1 cellular context compared by ENCODE assay signal in genomic region chr9:128428644-128429504, GRCh38.
TF ChIP-seq lines count a peak whose summit lies in the region.

No MANE protein-coding gene starts in this region.

TF ChIP-seq in K562, 482 proteins besides CTCF, POLR2A, EP300 and RAD21 (continued from another document and continues in another):
- TF ChIP-seq PRDM10 (IDR thresholded peaks at IDR 0.05; ENCODE audit: partially characterized antibody) (peak; percentile 60), TEAD1 (CRISPR knock-in tag; IDR thresholded peaks at IDR 0.05) (no peak), ZNF696 (CRISPR knock-in tag; conservative IDR thresholded peaks at IDR 0.05) (no peak), ATF7 (IDR thresholded peaks at IDR 0.05) (peak; percentile 29; the same call in 1 of the 2 replicates), KDM2B (CRISPR knock-in tag; IDR thresholded peaks at IDR 0.05) (no peak), ZNF311 (CRISPR knock-in tag; IDR thresholded peaks at IDR 0.05) (no peak), NRF1 (conservative IDR thresholded peaks at IDR 0.05 in 1 of 2, IDR thresholded peaks at IDR 0.05 in 1 of 2) (peak; percentile 83 to 87), EWSR1 (IDR thresholded peaks at IDR 0.05; ENCODE audit: borderline replicate concordance, low read depth, partially characterized antibody) (no peak), MXI1 (IDR thresholded peaks at IDR 0.05; ENCODE audit: low read depth, low read length) (no peak), PURB (CRISPR knock-in tag; IDR thresholded peaks at IDR 0.05; ENCODE audit: low read depth) (no peak), NELFE (IDR thresholded peaks at IDR 0.05; ENCODE audit: insufficient read depth, insufficient read length) (no peak), ZNF3 (CRISPR knock-in tag; IDR thresholded peaks at IDR 0.05) (no peak), ATF3 (IDR thresholded peaks at IDR 0.05) (peak; percentile 40), ATF3 (CRISPR knock-in tag; conservative IDR thresholded peaks at IDR 0.05) (no peak), CTBP1 (IDR thresholded peaks at IDR 0.05; ENCODE audit: borderline replicate concordance) (peak; percentile 22; the same call in 1 of the 2 replicates), SLC30A9 (CRISPR knock-in tag; IDR thresholded peaks at IDR 0.05) (no peak), POLR2H (tag; IDR thresholded peaks at IDR 0.05; ENCODE audit: low read depth) (no peak), TRIM24 (IDR thresholded peaks at IDR 0.05) (0 out of 4 replicates have a peak, but pooled peaks of 1 of the 2 experiments have one; percentile 27), ZNF766 (CRISPR knock-in tag; conservative IDR thresholded peaks at IDR 0.05) (0 out of 2 replicates have a peak, but pooled peaks have one; percentile 16), MYBL2 (IDR thresholded peaks at IDR 0.05; ENCODE audit: low read depth) (no peak), MYBL2 (CRISPR knock-in tag; IDR thresholded peaks at IDR 0.05; ENCODE audit: borderline replicate concordance) (no peak), ATF1 (CRISPR knock-in tag; IDR thresholded peaks at IDR 0.05) (no peak), ATF1 (tag; IDR thresholded peaks at IDR 0.05) (peak; percentile 72), NR1H2 (CRISPR knock-in tag; IDR thresholded peaks at IDR 0.05) (peak; percentile 90), ZBTB11 (CRISPR knock-in tag; IDR thresholded peaks at IDR 0.05) (peak in 1 of 3 experiments; percentile 80; a peak in 2 of 6 replicates), CREM (IDR thresholded peaks at IDR 0.05; ENCODE audit: low read depth) (peak; percentile 65), PHB (CRISPR knock-in tag; IDR thresholded peaks at IDR 0.05) (no peak), COPS2 (conservative IDR thresholded peaks at IDR 0.05) (no peak), MAFK (IDR thresholded peaks at IDR 0.05; ENCODE audit: low read length) (no peak), TAF15 (IDR thresholded peaks at IDR 0.05; ENCODE audit: low read depth, low read length) (no peak), HDAC1 (IDR thresholded peaks at IDR 0.05) (peak in 1 of 2 experiments; percentile 52; a peak in 1 of 4 replicates), ETV1 (tag; conservative IDR thresholded peaks at IDR 0.05; ENCODE audit: low read depth) (peak; percentile 43), HNRNPL (IDR thresholded peaks at IDR 0.05; ENCODE audit: low read depth, low read length) (no peak), ZNF75A (CRISPR knock-in tag; IDR thresholded peaks at IDR 0.05) (no peak), NFATC3 (IDR thresholded peaks at IDR 0.05) (no peak), RHOXF2B (CRISPR knock-in tag; conservative IDR thresholded peaks at IDR 0.05) (no peak), CBX5 (IDR thresholded peaks at IDR 0.05; ENCODE audit: borderline replicate concordance, low read depth) (no peak), CBFA2T3 (IDR thresholded peaks at IDR 0.05) (peak; percentile 38), E2F1 (CRISPR knock-in tag; IDR thresholded peaks at IDR 0.05) (no peak), PCBP1 (IDR thresholded peaks at IDR 0.05; ENCODE audit: low read depth, low read length, poor library complexity, severe bottlenecking) (no peak), CBX2 (IDR thresholded peaks at IDR 0.05; ENCODE audit: insufficient read depth, low read length, poor library complexity, severe bottlenecking) (no peak)
- TF ChIP-seq, protein P1, sequence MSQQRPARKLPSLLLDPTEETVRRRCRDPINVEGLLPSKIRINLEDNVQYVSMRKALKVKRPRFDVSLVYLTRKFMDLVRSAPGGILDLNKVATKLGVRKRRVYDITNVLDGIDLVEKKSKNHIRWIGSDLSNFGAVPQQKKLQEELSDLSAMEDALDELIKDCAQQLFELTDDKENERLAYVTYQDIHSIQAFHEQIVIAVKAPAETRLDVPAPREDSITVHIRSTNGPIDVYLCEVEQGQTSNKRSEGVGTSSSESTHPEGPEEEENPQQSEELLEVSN (IDR thresholded peaks at IDR 0.05; ENCODE audit: borderline replicate concordance in 1 of 2, extremely low read depth in 1 of 2, insufficient read depth in 1 of 2, insufficient read length in 1 of 2, low read depth in 1 of 2, low read length in 1 of 2, poor library complexity in 1 of 2, severe bottlenecking in 1 of 2): peak; percentile 76 to 88
- TF ChIP-seq, protein P2, sequence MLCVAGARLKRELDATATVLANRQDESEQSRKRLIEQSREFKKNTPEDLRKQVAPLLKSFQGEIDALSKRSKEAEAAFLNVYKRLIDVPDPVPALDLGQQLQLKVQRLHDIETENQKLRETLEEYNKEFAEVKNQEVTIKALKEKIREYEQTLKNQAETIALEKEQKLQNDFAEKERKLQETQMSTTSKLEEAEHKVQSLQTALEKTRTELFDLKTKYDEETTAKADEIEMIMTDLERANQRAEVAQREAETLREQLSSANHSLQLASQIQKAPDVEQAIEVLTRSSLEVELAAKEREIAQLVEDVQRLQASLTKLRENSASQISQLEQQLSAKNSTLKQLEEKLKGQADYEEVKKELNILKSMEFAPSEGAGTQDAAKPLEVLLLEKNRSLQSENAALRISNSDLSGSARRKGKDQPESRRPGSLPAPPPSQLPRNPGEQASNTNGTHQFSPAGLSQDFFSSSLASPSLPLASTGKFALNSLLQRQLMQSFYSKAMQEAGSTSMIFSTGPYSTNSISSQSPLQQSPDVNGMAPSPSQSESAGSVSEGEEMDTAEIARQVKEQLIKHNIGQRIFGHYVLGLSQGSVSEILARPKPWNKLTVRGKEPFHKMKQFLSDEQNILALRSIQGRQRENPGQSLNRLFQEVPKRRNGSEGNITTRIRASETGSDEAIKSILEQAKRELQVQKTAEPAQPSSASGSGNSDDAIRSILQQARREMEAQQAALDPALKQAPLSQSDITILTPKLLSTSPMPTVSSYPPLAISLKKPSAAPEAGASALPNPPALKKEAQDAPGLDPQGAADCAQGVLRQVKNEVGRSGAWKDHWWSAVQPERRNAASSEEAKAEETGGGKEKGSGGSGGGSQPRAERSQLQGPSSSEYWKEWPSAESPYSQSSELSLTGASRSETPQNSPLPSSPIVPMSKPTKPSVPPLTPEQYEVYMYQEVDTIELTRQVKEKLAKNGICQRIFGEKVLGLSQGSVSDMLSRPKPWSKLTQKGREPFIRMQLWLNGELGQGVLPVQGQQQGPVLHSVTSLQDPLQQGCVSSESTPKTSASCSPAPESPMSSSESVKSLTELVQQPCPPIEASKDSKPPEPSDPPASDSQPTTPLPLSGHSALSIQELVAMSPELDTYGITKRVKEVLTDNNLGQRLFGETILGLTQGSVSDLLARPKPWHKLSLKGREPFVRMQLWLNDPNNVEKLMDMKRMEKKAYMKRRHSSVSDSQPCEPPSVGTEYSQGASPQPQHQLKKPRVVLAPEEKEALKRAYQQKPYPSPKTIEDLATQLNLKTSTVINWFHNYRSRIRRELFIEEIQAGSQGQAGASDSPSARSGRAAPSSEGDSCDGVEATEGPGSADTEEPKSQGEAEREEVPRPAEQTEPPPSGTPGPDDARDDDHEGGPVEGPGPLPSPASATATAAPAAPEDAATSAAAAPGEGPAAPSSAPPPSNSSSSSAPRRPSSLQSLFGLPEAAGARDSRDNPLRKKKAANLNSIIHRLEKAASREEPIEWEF (CRISPR knock-in tag; IDR thresholded peaks at IDR 0.05): peak; percentile 90
- TF ChIP-seq, protein P3, sequence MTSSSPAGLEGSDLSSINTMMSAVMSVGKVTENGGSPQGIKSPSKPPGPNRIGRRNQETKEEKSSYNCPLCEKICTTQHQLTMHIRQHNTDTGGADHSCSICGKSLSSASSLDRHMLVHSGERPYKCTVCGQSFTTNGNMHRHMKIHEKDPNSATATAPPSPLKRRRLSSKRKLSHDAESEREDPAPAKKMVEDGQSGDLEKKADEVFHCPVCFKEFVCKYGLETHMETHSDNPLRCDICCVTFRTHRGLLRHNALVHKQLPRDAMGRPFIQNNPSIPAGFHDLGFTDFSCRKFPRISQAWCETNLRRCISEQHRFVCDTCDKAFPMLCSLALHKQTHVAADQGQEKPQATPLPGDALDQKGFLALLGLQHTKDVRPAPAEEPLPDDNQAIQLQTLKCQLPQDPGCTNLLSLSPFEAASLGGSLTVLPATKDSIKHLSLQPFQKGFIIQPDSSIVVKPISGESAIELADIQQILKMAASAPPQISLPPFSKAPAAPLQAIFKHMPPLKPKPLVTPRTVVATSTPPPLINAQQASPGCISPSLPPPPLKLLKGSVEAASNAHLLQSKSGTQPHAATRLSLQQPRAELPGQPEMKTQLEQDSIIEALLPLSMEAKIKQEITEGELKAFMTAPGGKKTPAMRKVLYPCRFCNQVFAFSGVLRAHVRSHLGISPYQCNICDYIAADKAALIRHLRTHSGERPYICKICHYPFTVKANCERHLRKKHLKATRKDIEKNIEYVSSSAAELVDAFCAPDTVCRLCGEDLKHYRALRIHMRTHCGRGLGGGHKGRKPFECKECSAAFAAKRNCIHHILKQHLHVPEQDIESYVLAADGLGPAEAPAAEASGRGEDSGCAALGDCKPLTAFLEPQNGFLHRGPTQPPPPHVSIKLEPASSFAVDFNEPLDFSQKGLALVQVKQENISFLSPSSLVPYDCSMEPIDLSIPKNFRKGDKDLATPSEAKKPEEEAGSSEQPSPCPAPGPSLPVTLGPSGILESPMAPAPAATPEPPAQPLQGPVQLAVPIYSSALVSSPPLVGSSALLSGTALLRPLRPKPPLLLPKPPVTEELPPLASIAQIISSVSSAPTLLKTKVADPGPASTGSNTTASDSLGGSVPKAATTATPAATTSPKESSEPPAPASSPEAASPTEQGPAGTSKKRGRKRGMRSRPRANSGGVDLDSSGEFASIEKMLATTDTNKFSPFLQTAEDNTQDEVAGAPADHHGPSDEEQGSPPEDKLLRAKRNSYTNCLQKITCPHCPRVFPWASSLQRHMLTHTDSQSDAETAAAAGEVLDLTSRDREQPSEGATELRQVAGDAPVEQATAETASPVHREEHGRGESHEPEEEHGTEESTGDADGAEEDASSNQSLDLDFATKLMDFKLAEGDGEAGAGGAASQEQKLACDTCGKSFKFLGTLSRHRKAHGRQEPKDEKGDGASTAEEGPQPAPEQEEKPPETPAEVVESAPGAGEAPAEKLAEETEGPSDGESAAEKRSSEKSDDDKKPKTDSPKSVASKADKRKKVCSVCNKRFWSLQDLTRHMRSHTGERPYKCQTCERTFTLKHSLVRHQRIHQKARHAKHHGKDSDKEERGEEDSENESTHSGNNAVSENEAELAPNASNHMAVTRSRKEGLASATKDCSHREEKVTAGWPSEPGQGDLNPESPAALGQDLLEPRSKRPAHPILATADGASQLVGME (CRISPR knock-in tag; IDR thresholded peaks at IDR 0.05): peak; percentile 34; the same call in 1 of the 2 replicates
